13 cellular contexts compared by ENCODE assay signal in genomic region chr13:19695829-19696228, GRCh38.
"Had no signal": no experiment of that assay in that cellular context is flagged by ENCODE, and none has a peak within 500 bp of the region (broad histone marks: within the 10 kb centered on the region; RNA-seq: fewer than 3 reads in every experiment).

No MANE protein-coding gene starts in this region.

- H3K36me3 ChIP-seq: gastrocnemius medialis, uterus had no signal

- DNase-seq: effector memory CD8-positive, alpha-beta T cell; gastrocnemius medialis; heart right ventricle; hypothalamus; left colon; mucosa of descending colon; naive thymus-derived CD8-positive, alpha-beta T cell; posterior cingulate gyrus; stimulated activated naive CD4-positive, alpha-beta T cell treated with Interleukin-2 at 50 U/mL for 16 hours; uterus had no signal

- H3K9me3 ChIP-seq: esophagus muscularis mucosa, gastrocnemius medialis, heart right ventricle, mucosa of descending colon, uterus had no signal

- H3K4me3 ChIP-seq: esophagus muscularis mucosa, gastrocnemius medialis, heart right ventricle, mucosa of descending colon, uterus had no signal

- H3K27me3 ChIP-seq: esophagus muscularis mucosa, gastrocnemius medialis, heart right ventricle, uterus had no signal

- H3K4me1 ChIP-seq: gastrocnemius medialis, uterus had no signal

- FAIRE-seq: colon had no signal

- H3K27ac ChIP-seq: epithelial cell of prostate, esophagus muscularis mucosa, gastrocnemius medialis, heart right ventricle, uterus had no signal
